In genomic region chr6:100230976-100231316, GRCh38 we compare ENCODE assay signal across 1 cellular context.
TF ChIP-seq lines count a peak whose summit lies in the region.

No MANE protein-coding gene starts in this region.

TF ChIP-seq in SK-N-SH treated with all-trans-retinoic acid at 6 μM for 48 hours, 23 proteins besides CTCF, POLR2A, EP300 and RAD21 (continued from another document):
- TF ChIP-seq PATZ1 (CRISPR knock-in tag; IDR thresholded peaks at IDR 0.05; ENCODE audit: borderline replicate concordance) = no peak
- no peak for TF ChIP-seq ZFP30 (CRISPR knock-in tag; IDR thresholded peaks at IDR 0.05)
- no peak for TF ChIP-seq RARB (CRISPR knock-in tag; IDR thresholded peaks at IDR 0.05)
